Comparison of ENCODE assay signal across 23 cellular contexts in the genomic region with DNA sequence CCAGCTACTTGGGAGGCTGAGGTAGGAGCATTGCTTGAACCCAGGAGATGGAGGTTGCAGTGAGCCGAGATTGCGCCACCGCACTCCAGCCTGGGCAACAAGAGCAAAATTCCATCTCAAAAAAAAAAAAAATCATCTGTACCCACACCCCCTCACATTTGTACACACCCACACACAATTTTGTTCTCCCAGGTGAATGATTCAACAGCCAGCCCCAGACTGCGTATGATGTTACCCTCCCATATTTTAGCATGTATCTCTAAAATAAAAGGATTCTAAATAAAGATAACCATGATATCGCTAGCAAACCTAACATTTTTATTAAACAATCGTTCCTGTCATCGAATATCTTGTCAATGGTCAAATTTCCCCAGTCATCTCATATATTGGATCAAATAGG.
"Had no signal": no experiment of that assay in that cellular context is flagged by ENCODE, and none has a peak within 500 bp of the region (broad histone marks: within the 10 kb centered on the region; RNA-seq: fewer than 3 reads in every experiment).

No MANE protein-coding gene starts in this region.

- H3K27me3 Mint-ChIP-seq: activated CD4-positive, alpha-beta T cell treated with anti-CD3 and anti-CD28 coated beads for 36 hours; activated naive CD4-positive, alpha-beta T cell treated with anti-CD3 and anti-CD28 coated beads, Interleukin-2, amount 50 U/mL, for 24 hours; activated T-cell treated with anti-CD3 and anti-CD28 coated beads, Interleukin-2, amount 50 U/mL, for 24 hours; T-cell had no signal

- ATAC-seq: K562 had no signal

- H3K4me3 ChIP-seq: K562 had no signal

- H3K36me3 Mint-ChIP-seq: T-cell had no signal

- H3K9me3 Mint-ChIP-seq: activated CD4-positive, alpha-beta memory T cell treated with anti-CD3 and anti-CD28 coated beads, Interleukin-2, amount 10 ng/mL, durations not matched to agents 7 days and 5 days; activated T-helper 1 cell treated with anti-CD3 and anti-CD28 coated beads, Interleukin-12 subunit alpha, Interleukin-12 subunit beta, Interleukin-2, Interleukin-4 antibody, amounts not matched to agents 30 ng/mL and 10 ng/mL and 1 ng/mL, durations not matched to agents 14 hours and 24 hours and 36 hours had no signal

- H3K27ac Mint-ChIP-seq: activated CD4-positive, alpha-beta memory T cell treated with anti-CD3 and anti-CD28 coated beads, Interleukin-2, amount 10 ng/mL, durations not matched to agents 7 days and 5 days; activated CD4-positive, alpha-beta T cell treated with anti-CD3 and anti-CD28 coated beads for 36 hours; activated naive CD4-positive, alpha-beta T cell treated with anti-CD3 and anti-CD28 coated beads, Interleukin-2, amount 50 U/mL, for 24 hours; activated T-cell treated with anti-CD3 and anti-CD28 coated beads, Interleukin-2, amount 50 U/mL, for 24 hours; activated T-helper 1 cell treated with anti-CD3 and anti-CD28 coated beads, Interleukin-12 subunit alpha, Interleukin-12 subunit beta, Interleukin-2, Interleukin-4 antibody, amounts not matched to agents 30 ng/mL and 10 ng/mL and 1 ng/mL, durations not matched to agents 14 hours and 24 hours and 36 hours; T-cell had no signal

- DNase-seq: activated CD4-positive, alpha-beta T cell treated with anti-CD3 and anti-CD28 coated beads for 36 hours; activated CD4-positive, alpha-beta T cell treated with anti-CD3 and anti-CD28 coated beads, Interleukin-2, amount 50 U/mL, for 1 hour; activated CD4-positive, CD25-positive, alpha-beta regulatory T cell; activated effector memory CD4-positive, alpha-beta T cell treated with Interleukin-2 at 50 U/mL for 16 hours; activated naive CD4-positive, alpha-beta T cell; central memory CD4-positive, alpha-beta T cell; NCI-H1092; NCI-H1417; NCI-H1930; NCI-H2107; NCI-H2171 treated with DMSO at 0.1 percent for 48 hours; NCI-H345; NCI-H510A; NCI-H526 treated with DMSO at 0.1 percent for 48 hours; NCI-H82; SIG-M5; T1000 had no signal

- H3K4me3 Mint-ChIP-seq: activated CD4-positive, alpha-beta memory T cell treated with anti-CD3 and anti-CD28 coated beads, Interleukin-2, amount 10 ng/mL, durations not matched to agents 7 days and 5 days; activated CD4-positive, alpha-beta T cell treated with anti-CD3 and anti-CD28 coated beads for 36 hours; activated naive CD4-positive, alpha-beta T cell treated with anti-CD3 and anti-CD28 coated beads, Interleukin-2, amount 50 U/mL, for 24 hours; activated T-cell treated with anti-CD3 and anti-CD28 coated beads, Interleukin-2, amount 50 U/mL, for 24 hours; activated T-helper 1 cell treated with anti-CD3 and anti-CD28 coated beads, Interleukin-12 subunit alpha, Interleukin-12 subunit beta, Interleukin-2, Interleukin-4 antibody, amounts not matched to agents 30 ng/mL and 10 ng/mL and 1 ng/mL, durations not matched to agents 14 hours and 24 hours and 36 hours; T-cell had no signal
